ENCODE assay signal across 21 cellular contexts in the genomic region with DNA sequence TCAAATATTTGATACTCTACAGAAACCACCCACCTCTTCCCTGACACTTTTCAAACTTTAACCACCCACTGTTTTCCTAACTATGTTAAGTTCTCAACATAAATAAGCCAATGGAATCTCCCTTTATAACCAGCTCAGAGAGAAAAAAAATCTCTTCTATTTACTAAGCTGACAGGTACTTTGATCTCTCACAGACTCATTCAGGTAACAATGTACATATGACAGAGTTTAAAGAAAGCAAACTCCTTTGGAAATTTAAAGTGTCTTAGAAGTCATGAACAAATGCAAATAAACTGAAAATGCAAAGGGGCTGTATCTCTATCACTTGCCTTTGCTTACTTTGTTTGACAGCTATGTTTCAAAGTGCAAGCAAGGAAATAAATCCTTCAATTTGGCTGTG.
DNase-seq lines count a peak whose midpoint lies in the region; ATAC-seq, FAIRE-seq and TF ChIP-seq lines count a peak whose summit lies in the region.
"Had no signal": no experiment of that assay in that cellular context is flagged by ENCODE, and none has a peak within 500 bp of the region (broad histone marks: within the 10 kb centered on the region; RNA-seq: fewer than 3 reads in every experiment).

No MANE protein-coding gene starts in this region.

- no peak overlapping the region for H3K9ac ChIP-seq in kidney (ENCODE audit: low read length in 2 of 2)
- H3K9ac ChIP-seq: neural progenitor cell had no signal

- CTCF ChIA-PET in activated naive CD4-positive, alpha-beta T cell treated with anti-CD3 and anti-CD28 coated beads, Interleukin-2, amount 10 ng/mL, durations not matched to agents 7 days and 5 days (lab: Charles Lee) = no interaction called here

- H3K9me3 ChIP-seq in T-helper 17 cell (ENCODE audit: control insufficient read depth, low read length, poor library complexity, severe bottlenecking) (no peaks in the 10 kb centered on the region), kidney (ENCODE audit: control insufficient read depth in 1 of 2, low read length in 2 of 2) (no peaks in the 10 kb centered on the region)
- H3K9me3 ChIP-seq: thyroid gland had no signal

- peak overlapping the region; percentile 57 for H3K27ac Mint-ChIP-seq in activated naive CD4-positive, alpha-beta T cell treated with anti-CD3 and anti-CD28 coated beads, Interleukin-2, amount 50 U/mL, for 24 hours
- no peak overlapping the region for H3K27ac Mint-ChIP-seq in activated naive CD4-positive, alpha-beta T cell treated with anti-CD3 and anti-CD28 coated beads, Interleukin-2, amount 10 ng/mL, durations not matched to agents 7 days and 5 days
- peak overlapping the region; percentile 85 for H3K27ac Mint-ChIP-seq in T-helper 17 cell
- H3K27ac Mint-ChIP-seq: CD14-positive monocyte, neural progenitor cell, WTC11 had no signal

- no peaks in the 10 kb centered on the region for H3K36me3 ChIP-seq in kidney (ENCODE audit: control insufficient read depth in 1 of 2, insufficient read depth in 2 of 2, low read length in 2 of 2)
- H3K36me3 ChIP-seq: neural progenitor cell, thyroid gland had no signal

- peak overlapping the region; percentile 72 for H3K4me3 Mint-ChIP-seq in activated naive CD4-positive, alpha-beta T cell treated with anti-CD3 and anti-CD28 coated beads, Interleukin-2, amount 50 U/mL, for 24 hours
- no peak overlapping the region for H3K4me3 Mint-ChIP-seq in activated naive CD4-positive, alpha-beta T cell treated with anti-CD3 and anti-CD28 coated beads, Interleukin-2, amount 10 ng/mL, durations not matched to agents 7 days and 5 days
- H3K4me3 Mint-ChIP-seq in T-helper 17 cell = peak overlapping the region; percentile 49
- H3K4me3 Mint-ChIP-seq: CD14-positive monocyte, neural progenitor cell, WTC11 had no signal

- no peak overlapping the region for H3K27ac ChIP-seq in dorsolateral prefrontal cortex
- H3K27ac ChIP-seq in kidney (ENCODE audit: low read depth in 2 of 2, low read length in 2 of 2) = no peak overlapping the region
- H3K27ac ChIP-seq: HL-60, neural progenitor cell, thyroid gland had no signal

- intact Hi-C loops in dorsolateral prefrontal cortex (cut with DNase I) (no loop called here), kidney (cut with DNase I) (no loop called here)

- no peaks in the 10 kb centered on the region for H3K27me3 Mint-ChIP-seq in activated naive CD4-positive, alpha-beta T cell treated with anti-CD3 and anti-CD28 coated beads, Interleukin-2, amount 50 U/mL, for 24 hours
- H3K27me3 Mint-ChIP-seq in activated naive CD4-positive, alpha-beta T cell treated with anti-CD3 and anti-CD28 coated beads, Interleukin-2, amount 10 ng/mL, durations not matched to agents 7 days and 5 days = no peaks in the 10 kb centered on the region
- H3K27me3 Mint-ChIP-seq in T-helper 17 cell = no peaks in the 10 kb centered on the region

- H3K4me3 ChIP-seq in dorsolateral prefrontal cortex (no peak overlapping the region), kidney (ENCODE audit: low read length in 2 of 2) (no peak overlapping the region)
- H3K4me3 ChIP-seq: neural progenitor cell, thyroid gland had no signal

- no peaks in the 10 kb centered on the region for H3K27me3 ChIP-seq in dorsolateral prefrontal cortex
- H3K27me3 ChIP-seq: neural progenitor cell, thyroid gland had no signal

- DNase-seq in activated naive CD4-positive, alpha-beta T cell treated with anti-CD3 and anti-CD28 coated beads, Interleukin-2, amount 10 ng/mL, durations not matched to agents 7 days and 5 days = no peak
- no peak for DNase-seq in T-helper 17 cell
- DNase-seq in left lobe of liver (ENCODE audit: low spot score) = no peak
- no peak for DNase-seq in Kasumi-1 (lab: John Stamatoyannopoulos, UW)
- DNase-seq in dorsolateral prefrontal cortex = no peak
- DNase-seq in kidney = no peak
- DNase-seq: ACHN, activated gamma-delta T cell, H7, hypothalamus, NCI-H2081 treated with DMSO at 0.1 percent for 48 hours, NCI-H510A treated with DMSO at 0.1 percent for 48 hours, thyroid gland had no signal

- no peaks in the 10 kb centered on the region for H3K4me1 ChIP-seq in kidney (ENCODE audit: control insufficient read depth in 1 of 2, insufficient read depth in 1 of 2, low read depth in 1 of 2, low read length in 2 of 2)
- H3K4me1 ChIP-seq: thyroid gland had no signal

- TF ChIP-seq CTCF in dorsolateral prefrontal cortex (IDR thresholded peaks at IDR 0.05 in 54 of 56, conservative IDR thresholded peaks at IDR 0.05 in 2 of 56; ENCODE audit: low read depth in 1 of 56, partially characterized antibody in 56 of 56) (no peak), kidney (IDR thresholded peaks at IDR 0.05; ENCODE audit: borderline replicate concordance, extremely low read depth, insufficient read depth) (no peak)

- peaks cover 27% of the 10 kb centered on the region for H3K36me3 Mint-ChIP-seq in activated naive CD4-positive, alpha-beta T cell treated with anti-CD3 and anti-CD28 coated beads, Interleukin-2, amount 50 U/mL, for 24 hours
- H3K36me3 Mint-ChIP-seq in activated naive CD4-positive, alpha-beta T cell treated with anti-CD3 and anti-CD28 coated beads, Interleukin-2, amount 10 ng/mL, durations not matched to agents 7 days and 5 days = peaks cover 51% of the 10 kb centered on the region
- H3K36me3 Mint-ChIP-seq in T-helper 17 cell (ENCODE audit: low read depth) = peaks cover 8% of the 10 kb centered on the region
- H3K36me3 Mint-ChIP-seq: CD14-positive monocyte had no signal

- peaks cover 94% of the 10 kb centered on the region for H3K4me1 Mint-ChIP-seq in activated naive CD4-positive, alpha-beta T cell treated with anti-CD3 and anti-CD28 coated beads, Interleukin-2, amount 50 U/mL, for 24 hours
- peaks cover 39% of the 10 kb centered on the region for H3K4me1 Mint-ChIP-seq in activated naive CD4-positive, alpha-beta T cell treated with anti-CD3 and anti-CD28 coated beads, Interleukin-2, amount 10 ng/mL, durations not matched to agents 7 days and 5 days
- peaks cover 35% of the 10 kb centered on the region for H3K4me1 Mint-ChIP-seq in T-helper 17 cell

- peaks cover 15% of the 10 kb centered on the region for H3K9me3 Mint-ChIP-seq in activated naive CD4-positive, alpha-beta T cell treated with anti-CD3 and anti-CD28 coated beads, Interleukin-2, amount 50 U/mL, for 24 hours
- peaks cover 26% of the 10 kb centered on the region for H3K9me3 Mint-ChIP-seq in activated naive CD4-positive, alpha-beta T cell treated with anti-CD3 and anti-CD28 coated beads, Interleukin-2, amount 10 ng/mL, durations not matched to agents 7 days and 5 days

- no peak for FAIRE-seq in kidney (lab: Jason Lieb, UNC)
- FAIRE-seq: endometrium had no signal

- peak; percentile 32 for ATAC-seq in T-helper 17 cell
- peak; percentile 54 for ATAC-seq in left lobe of liver
- ATAC-seq in HG03097 (IDR thresholded peaks at IDR 0.05; ENCODE audit: low FRiP score, unreplicated experiment) = no peak
- ATAC-seq: Right ventricle myocardium inferior, WTC11 had no signal
